ENCODE assay signal across 8 cellular contexts in the genomic region with DNA sequence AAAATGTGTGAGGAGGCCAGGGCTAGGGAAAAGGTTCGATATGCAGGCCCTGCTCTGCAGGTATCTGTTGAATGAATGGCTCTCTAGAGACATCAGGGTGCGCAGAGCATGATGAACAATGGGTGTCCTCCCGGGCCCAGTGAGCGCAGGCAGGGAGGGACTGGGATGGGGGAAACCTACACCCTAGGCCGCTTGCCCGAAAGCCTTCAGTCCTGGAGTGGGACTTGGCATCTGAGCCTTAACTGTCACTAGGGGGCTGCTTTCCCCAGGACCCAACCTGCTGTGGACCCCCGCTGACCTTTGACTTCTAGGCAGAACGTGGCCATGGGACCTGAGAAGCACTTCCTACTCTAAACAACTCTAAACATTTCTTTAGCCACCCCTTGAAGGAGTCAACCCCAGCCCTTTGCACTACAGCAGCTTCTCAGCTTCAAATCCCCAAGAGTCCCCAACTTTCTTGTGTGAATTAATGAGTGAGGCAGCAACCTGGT. TPM values are rescaled to one million over a fixed set of nuclear protein-coding genes. Genes with fewer than 3 reads are reported as not detected.
DNase-seq lines count a peak whose midpoint lies in the region; ATAC-seq and TF ChIP-seq lines count a peak whose summit lies in the region.

No MANE protein-coding gene starts in this region.

- no peak for TF ChIP-seq CTCF in spleen (IDR thresholded peaks at IDR 0.05 in 8 of 11, conservative IDR thresholded peaks at IDR 0.05 in 3 of 11)

- H3K27ac ChIP-seq in HUES6 (ENCODE audit: low read depth, low read length) (no peak overlapping the region), spleen (peak overlapping the region; percentile 61 to 95 (median 90))

- H3K4me1 Mint-ChIP-seq in activated naive CD8-positive, alpha-beta T cell treated with anti-CD3 and anti-CD28 coated beads for 36 hours, result peaks cover 27% of the 10 kb centered on the region

- no peaks in the 10 kb centered on the region for H3K36me3 Mint-ChIP-seq in activated naive CD8-positive, alpha-beta T cell treated with anti-CD3 and anti-CD28 coated beads for 36 hours

- ATAC-seq in GM21619 (IDR thresholded peaks at IDR 0.05; ENCODE audit: unreplicated experiment), result no peak
- no peak for ATAC-seq in HG03439 (IDR thresholded peaks at IDR 0.05; ENCODE audit: unreplicated experiment)

- no peak for TF ChIP-seq POLR2A in spleen (IDR thresholded peaks at IDR 0.05)

- DNase-seq in activated naive CD8-positive, alpha-beta T cell treated with anti-CD3 and anti-CD28 coated beads for 36 hours, result no peak
- DNase-seq in spleen (no peak), NCI-H345 (lab: John Stamatoyannopoulos, UW) (no peak), head of caudate nucleus (no peak)

- peak overlapping the region; percentile 60 for H3K9ac ChIP-seq in HUES6 (ENCODE audit: low read length)
- H3K9ac ChIP-seq in iPS-15b (ENCODE audit: low read depth, low read length), result peak overlapping the region; percentile 24

- H3K9me3 Mint-ChIP-seq in activated naive CD8-positive, alpha-beta T cell treated with anti-CD3 and anti-CD28 coated beads for 36 hours, result no peaks in the 10 kb centered on the region

- H3K9me3 ChIP-seq in HUES6 (ENCODE audit: control insufficient read depth, insufficient read depth, low read depth, low read length) (no peaks in the 10 kb centered on the region), iPS-15b (ENCODE audit: control insufficient read depth, insufficient read depth, low read length) (no peaks in the 10 kb centered on the region), spleen (no peaks in the 10 kb centered on the region)

- intact Hi-C loops in spleen (cut with DNase I; ENCODE audit: low total_unique reads) (no loop called here), head of caudate nucleus (cut with DNase I) (no loop called here)

- H3K36me3 ChIP-seq in HUES6 (ENCODE audit: control insufficient read depth, insufficient read depth, low read length) (no peaks in the 10 kb centered on the region), iPS-15b (ENCODE audit: control insufficient read depth, insufficient read depth, low read length) (no peaks in the 10 kb centered on the region), spleen (peaks cover 0 to 25% (median 7%) of the 10 kb centered on the region in 6 donors)

- H3K27me3 ChIP-seq in HUES6 (ENCODE audit: control insufficient read depth, insufficient read depth, low read length), result peaks cover 3% of the 10 kb centered on the region; the same call in 1 of the 2 replicates
- peaks cover 3% of the 10 kb centered on the region for H3K27me3 ChIP-seq in iPS-15b (ENCODE audit: control insufficient read depth, insufficient read depth, low read length)
- H3K27me3 ChIP-seq in spleen (replicated peaks in 1 of 7), result no peaks in the 10 kb centered on the region

- H3K4me1 ChIP-seq in HUES6 (ENCODE audit: control insufficient read depth, insufficient read depth, low read length) (peaks cover 22% of the 10 kb centered on the region), iPS-15b (ENCODE audit: control insufficient read depth, insufficient read depth, low read length) (peaks cover 13% of the 10 kb centered on the region), spleen (peaks cover 19 to 68% (median 55%) of the 10 kb centered on the region in 6 donors)

- H3K4me3 ChIP-seq in HUES6 (ENCODE audit: low read depth, low read length), result peak overlapping the region; percentile 68
- H3K4me3 ChIP-seq in iPS-15b (ENCODE audit: low read depth, low read length), result peak overlapping the region; percentile 75
- peak overlapping the region in 7 of 8 donors; percentile 59 to 89 (median 68) for H3K4me3 ChIP-seq in spleen

- H3K27ac Mint-ChIP-seq in activated naive CD8-positive, alpha-beta T cell treated with anti-CD3 and anti-CD28 coated beads for 36 hours, result no peak overlapping the region

- no peaks in the 10 kb centered on the region for H3K27me3 Mint-ChIP-seq in activated naive CD8-positive, alpha-beta T cell treated with anti-CD3 and anti-CD28 coated beads for 36 hours

- 50 to 64% (median 56%) methylated on average over 3 to 8 of the region's 8 CpGs for WGBS in spleen, 5 donors

- peak overlapping the region; percentile 71 for H3K4me3 Mint-ChIP-seq in activated naive CD8-positive, alpha-beta T cell treated with anti-CD3 and anti-CD28 coated beads for 36 hours

RNA-seq across cellular contexts. Expression of gene MAP3K6, which starts 0.4 kb away (rescaled TPM):
- 1 to 10 TPM; 3.0 to 4.5 TPM for total RNA-seq in activated naive CD8-positive, alpha-beta T cell treated with anti-CD3 and anti-CD28 coated beads for 36 hours
- total RNA-seq in spleen, result 10 to 100 TPM; 20.4 to 55.0 (median 38.0) TPM
- 10 to 100 TPM; 20.3 to 31.7 (median 29.6) TPM for polyA plus RNA-seq in spleen

RNA-seq across cellular contexts. Expression of gene FCN3, which starts 7.4 kb away (rescaled TPM):
- total RNA-seq in activated naive CD8-positive, alpha-beta T cell treated with anti-CD3 and anti-CD28 coated beads for 36 hours, result not detected
- total RNA-seq in spleen, result 10 to 100 TPM in 3 of 7 donors, 1 to 10 TPM in 4; 4.4 to 21.7 (median 7.7) TPM
- 10 to 100 TPM in 2 of 3 donors, 1 to 10 TPM in 1; 3.7 to 14.4 (median 11.7) TPM for polyA plus RNA-seq in spleen

RNA-seq across cellular contexts. Expression of gene CD164L2, which starts 15.9 kb away (rescaled TPM):
- not detected for total RNA-seq in activated naive CD8-positive, alpha-beta T cell treated with anti-CD3 and anti-CD28 coated beads for 36 hours
- total RNA-seq in spleen, result not detected
- polyA plus RNA-seq in spleen, result under 1 TPM in 1 of 3 donors, not detected in 2; 0.06 TPM

RNA-seq across cellular contexts. Expression of gene GPR3, which starts 25.2 kb away (rescaled TPM):
- total RNA-seq in activated naive CD8-positive, alpha-beta T cell treated with anti-CD3 and anti-CD28 coated beads for 36 hours, result 1 to 10 TPM; 3.5 to 3.9 TPM
- total RNA-seq in spleen, result under 1 TPM in 3 of 7 donors, not detected in 4; 0.17 to 0.40 (median 0.28) TPM
- under 1 TPM; 0.05 to 0.15 (median 0.10) TPM for polyA plus RNA-seq in spleen

RNA-seq across cellular contexts. Expression of gene SYTL1, which starts 25.4 kb away (rescaled TPM):
- total RNA-seq in activated naive CD8-positive, alpha-beta T cell treated with anti-CD3 and anti-CD28 coated beads for 36 hours, result 10 to 100 TPM; 39.6 to 45.5 TPM
- 10 to 100 TPM; 54.9 to 97.0 (median 63.2) TPM for total RNA-seq in spleen
- polyA plus RNA-seq in spleen, result 100 to 1,000 TPM; 111 to 208 (median 159) TPM

Comparison
In these comparisons a context has a peak if more than half of its experiments do, and no peak if none do; other contexts are left out.
1. RNA of gene FCN3, which starts 7.4 kb away (total RNA-seq): 4.4 to 21.7 TPM in spleen; not detected in activated naive CD8-positive, alpha-beta T cell treated with anti-CD3 and anti-CD28 coated beads for 36 hours; every median in the first group is over 4 times any median in the second.
2. Peak in every context shown above with its lines, with median percentiles within 50 percentile points of each other: H3K4me3 ChIP-seq.